In the genomic region with DNA sequence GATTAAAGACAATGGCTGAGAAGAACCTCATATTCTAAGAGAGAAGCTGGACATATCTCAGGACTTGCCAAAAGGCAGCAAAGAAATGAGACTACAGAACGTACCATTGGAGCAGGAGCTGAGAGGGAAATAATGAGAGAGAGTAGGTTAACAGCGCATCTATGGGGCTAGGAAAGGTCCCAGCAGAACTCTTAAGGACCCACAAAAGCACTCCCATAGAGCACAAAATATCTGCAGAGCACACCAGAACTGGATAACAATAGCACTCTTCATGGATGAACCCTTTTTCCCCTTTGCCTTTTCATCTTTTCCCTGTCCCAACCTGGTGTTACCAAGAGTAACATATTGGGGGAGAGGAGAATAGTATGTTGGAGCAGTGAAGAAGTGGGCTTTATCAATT, we compare ENCODE assay signal across 2 cellular contexts.
TF ChIP-seq lines count a peak whose summit lies in the region.

No MANE protein-coding gene starts in this region.

TF ChIP-seq in HEK293, 187 proteins besides CTCF, POLR2A, EP300 and RAD21:
- peak; percentile 24; the same call in 1 of the 2 replicates for TF ChIP-seq PRDM10 (tag by site-specific recombination; IDR thresholded peaks at IDR 0.05)
- TF ChIP-seq ZNF785 (tag by site-specific recombination; IDR thresholded peaks at IDR 0.05) = no peak
- TF ChIP-seq ZNF596 (tag by site-specific recombination; IDR thresholded peaks at IDR 0.05) = no peak

TF ChIP-seq in K562, 482 proteins besides CTCF, POLR2A, EP300 and RAD21 (continued from another document):
- peak; percentile 92 for TF ChIP-seq PRDM10 (IDR thresholded peaks at IDR 0.05; ENCODE audit: partially characterized antibody)
- TF ChIP-seq PHF8 (IDR thresholded peaks at IDR 0.05; ENCODE audit: borderline replicate concordance, low read length) = no peak
- TF ChIP-seq MNT (conservative IDR thresholded peaks at IDR 0.05) = no peak
- TF ChIP-seq HSF4 (CRISPR knock-in tag; IDR thresholded peaks at IDR 0.05; ENCODE audit: borderline replicate concordance) = no peak
- no peak for TF ChIP-seq ZNF445 (CRISPR knock-in tag; IDR thresholded peaks at IDR 0.05; ENCODE audit: low read depth)
